8 cellular contexts compared by ENCODE assay signal in genomic region chr2:237154050-237154638, GRCh38.
DNase-seq lines count a peak whose midpoint lies in the region; ATAC-seq and TF ChIP-seq lines count a peak whose summit lies in the region.

No MANE protein-coding gene starts in this region.

- peak; percentile 74 for TF ChIP-seq CTCF in neural crest cell (conservative IDR thresholded peaks at IDR 0.05)

- ATAC-seq in GM18861 (IDR thresholded peaks at IDR 0.05; ENCODE audit: unreplicated experiment) = no peak
- no peak for ATAC-seq in HG02870 (IDR thresholded peaks at IDR 0.05; ENCODE audit: unreplicated experiment)

- H3K27ac Mint-ChIP-seq in neural crest cell (ENCODE audit: unreplicated experiment) = no peak overlapping the region

- DNase-seq in SIG-M5 treated with dmso at 0.1 percent for 504 hours (lab: John Stamatoyannopoulos, UW; ENCODE audit: unreplicated experiment) (peak; percentile 36), SIG-M5 (lab: John Stamatoyannopoulos, UW) (no peak), NCI-H146 (lab: John Stamatoyannopoulos, UW) (peak; percentile 71), neural crest cell (ENCODE audit: low read depth, low spot score) (peak; percentile 42)
- DNase-seq in activated CD4-positive, alpha-beta T cell treated with anti-CD3 and anti-CD28 coated beads for 48 hours = peak; percentile 75
- peak; percentile 24 for DNase-seq in effector CD4-positive, alpha-beta T cell

- peaks cover 4% of the 10 kb centered on the region for H3K4me1 Mint-ChIP-seq in neural crest cell

- no peaks in the 10 kb centered on the region for H3K27me3 Mint-ChIP-seq in neural crest cell (ENCODE audit: low read depth)

- H3K9me3 Mint-ChIP-seq in neural crest cell = no peaks in the 10 kb centered on the region

- H3K36me3 Mint-ChIP-seq in neural crest cell (ENCODE audit: low read depth) = no peaks in the 10 kb centered on the region

- H3K4me3 Mint-ChIP-seq in neural crest cell = no peak overlapping the region
